ENCODE assay signal across 12 cellular contexts in the genomic region with DNA sequence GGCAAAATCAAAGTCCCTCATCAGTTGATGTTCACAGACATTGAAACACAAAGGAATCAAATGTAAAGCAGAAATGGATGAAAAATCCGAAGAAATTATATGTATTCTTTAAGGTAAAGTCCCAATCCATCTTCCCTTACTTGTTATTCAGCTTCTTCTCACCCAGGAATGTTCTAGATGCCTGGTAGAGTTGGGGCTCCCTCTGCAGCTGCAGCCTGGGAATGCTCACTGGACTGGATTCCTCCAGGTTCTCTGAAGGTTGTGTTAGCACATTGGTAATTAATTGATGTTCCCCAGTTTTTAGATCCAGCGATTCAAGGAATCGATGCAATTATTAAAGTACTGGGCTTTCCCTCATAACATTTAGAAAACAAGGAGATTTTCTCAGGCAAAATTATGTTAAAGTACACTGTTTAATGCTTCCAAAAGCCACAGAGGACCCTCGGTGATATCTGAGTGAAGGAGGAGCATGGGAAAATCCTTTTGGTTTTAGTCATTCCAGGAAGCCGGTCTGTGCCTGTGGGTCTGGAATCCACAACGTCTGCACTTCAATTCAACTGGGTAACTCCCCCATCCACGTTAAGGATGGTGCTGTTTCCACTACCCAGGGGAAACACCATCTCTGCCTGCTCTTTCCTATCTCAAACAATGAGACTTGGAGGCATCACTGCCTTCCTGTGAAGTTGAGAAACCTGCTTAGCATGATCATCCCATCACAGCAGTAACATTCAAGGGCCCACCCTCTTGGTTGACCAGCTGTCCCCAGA. TPM values are rescaled to one million over a fixed set of nuclear protein-coding genes. Genes with fewer than 3 reads are reported as not detected.
A peak's percentile ranks its signal among the peaks of the same experiment; 100 is the strongest.
DNase-seq lines count a peak whose midpoint lies in the region; ATAC-seq and TF ChIP-seq lines count a peak whose summit lies in the region.
"Had no signal": no experiment of that assay in that cellular context is flagged by ENCODE, and none has a peak within 500 bp of the region (broad histone marks: within the 10 kb centered on the region; RNA-seq: fewer than 3 reads in every experiment).

No MANE protein-coding gene starts in this region.

- no peaks in the 10 kb centered on the region for H3K9me3 ChIP-seq in left ventricle myocardium inferior (replicated peaks)

- in situ Hi-C loops in astrocyte of the cerebellum (cut with HindIII; ENCODE audit: low sequenced_read_pairs): no loop called here

- H3K36me3 ChIP-seq in left ventricle myocardium inferior: no peaks in the 10 kb centered on the region

- ATAC-seq in GM21360 (IDR thresholded peaks at IDR 0.05; ENCODE audit: unreplicated experiment) (no peak), HG03175 (IDR thresholded peaks at IDR 0.05; ENCODE audit: unreplicated experiment) (no peak)
- ATAC-seq: activated T-cell treated with anti-CD3 and anti-CD28 coated beads, Interleukin-2, amount 50 U/mL, for 4 hours had no signal

- no peak for DNase-seq in left ventricle myocardium inferior
- no peak for DNase-seq in cardiac septum (ENCODE audit: low spot score)
- DNase-seq in astrocyte of the cerebellum (ENCODE audit: low read depth): no peak
- DNase-seq in hepatic stellate cell (ENCODE audit: low spot score): peak; percentile 26
- DNase-seq in dedifferentiated amniotic fluid mesenchymal stem cell (ENCODE audit: extremely low spot score): no peak
- DNase-seq in GDM1 (lab: John Stamatoyannopoulos, UW): no peak
- DNase-seq: activated CD4-positive, CD25-positive, alpha-beta regulatory T cell; activated T-cell treated with anti-CD3 and anti-CD28 coated beads, Interleukin-2, amount 50 U/mL, for 4 hours; Karpas-422 had no signal

- no peak overlapping the region for H3K4me3 ChIP-seq in left ventricle myocardium inferior
- H3K4me3 ChIP-seq in astrocyte of the cerebellum (ENCODE audit: low read depth, low read length): no peak overlapping the region
- H3K4me3 ChIP-seq: lung had no signal

- no peak overlapping the region for H3K27ac ChIP-seq in left ventricle myocardium inferior (replicated peaks)

- intact Hi-C loops in left ventricle myocardium inferior (cut with micrococcal nuclease): no loop called here
- intact Hi-C loops in cardiac septum (cut with DNase I): no loop called here

- H3K27me3 ChIP-seq in left ventricle myocardium inferior (ENCODE audit: low read depth): no peaks in the 10 kb centered on the region

- no peaks in the 10 kb centered on the region for H3K4me1 ChIP-seq in left ventricle myocardium inferior

- TF ChIP-seq CTCF in left ventricle myocardium inferior (IDR thresholded peaks at IDR 0.05; ENCODE audit: borderline replicate concordance): peak; percentile 22
- TF ChIP-seq CTCF in astrocyte of the cerebellum (IDR thresholded peaks at IDR 0.05; ENCODE audit: low read depth, low read length, missing control alignments): peak; percentile 40

RNA-seq across cellular contexts. Expression of a gene that starts 22.0 kb away (rescaled TPM):
- total RNA-seq in left ventricle myocardium inferior: not detected
- total RNA-seq in cardiac septum: not detected
- total RNA-seq: activated T-cell treated with anti-CD3 and anti-CD28 coated beads, Interleukin-2, amount 50 U/mL, for 4 hours; lung had no signal
